8 cellular contexts compared by ENCODE assay signal in genomic region chr2:204452464-204453023, GRCh38.
DNase-seq lines count a peak whose midpoint lies in the region; ATAC-seq lines count a peak whose summit lies in the region.

No MANE protein-coding gene starts in this region.

- H3K36me3 ChIP-seq in mesendoderm (ENCODE audit: control insufficient read depth, insufficient read depth, low read length), result no peaks in the 10 kb centered on the region

- peak; percentile 89 for DNase-seq in AG20443 (ENCODE audit: low spot score)
- DNase-seq in NCI-H1417 treated with DMSO at 0.1 percent for 48 hours (lab: John Stamatoyannopoulos, UW), result peak; percentile 76
- DNase-seq in dedifferentiated amniotic fluid mesenchymal stem cell (ENCODE audit: extremely low spot score), result peak; percentile 96
- DNase-seq in mesendoderm, result peak; percentile 91
- DNase-seq in activated CD8-positive, alpha-beta memory T cell treated with anti-CD3 and anti-CD28 coated beads, Interleukin-2, amount 50 U/mL, for 4 hours, result no peak

- H2BK120ac ChIP-seq in mesendoderm (ENCODE audit: low read depth, low read length), result no peak overlapping the region

- no peak overlapping the region for H3K4ac ChIP-seq in mesendoderm (ENCODE audit: low read depth, low read length)

- H3K27me3 ChIP-seq in mesendoderm (ENCODE audit: insufficient read depth, low read length, poor library complexity), result no peaks in the 10 kb centered on the region

- H3K79me2 ChIP-seq in mesendoderm (ENCODE audit: control insufficient read depth, insufficient read depth, low read length), result no peaks in the 10 kb centered on the region

- H2BK5ac ChIP-seq in mesendoderm (ENCODE audit: low read length), result no peak overlapping the region

- H2BK15ac ChIP-seq in mesendoderm (replicated peaks; ENCODE audit: low read depth), result no peak overlapping the region

- no peak overlapping the region for H3K56ac ChIP-seq in mesendoderm (ENCODE audit: low read length)

- no peak overlapping the region for H3K27ac ChIP-seq in mesendoderm (ENCODE audit: low read depth, low read length)

- ATAC-seq in HG03095 (IDR thresholded peaks at IDR 0.05; ENCODE audit: unreplicated experiment), result no peak
- ATAC-seq in GM18873 (IDR thresholded peaks at IDR 0.05; ENCODE audit: low FRiP score, unreplicated experiment), result no peak
- no peak for ATAC-seq in HG03342 (IDR thresholded peaks at IDR 0.05; ENCODE audit: unreplicated experiment)

- no peak overlapping the region for H3K23ac ChIP-seq in mesendoderm (ENCODE audit: low read length)

- H3K79me1 ChIP-seq in mesendoderm (ENCODE audit: low read length), result no peaks in the 10 kb centered on the region

- H3K4me2 ChIP-seq in mesendoderm (ENCODE audit: low read length), result no peak overlapping the region

- no peak overlapping the region for H3K9ac ChIP-seq in mesendoderm (ENCODE audit: low read length)

- H4K8ac ChIP-seq in mesendoderm (ENCODE audit: low read depth, low read length), result no peak overlapping the region

- no peak overlapping the region for H4K5ac ChIP-seq in mesendoderm (ENCODE audit: low read length)

- no peaks in the 10 kb centered on the region for H3K4me1 ChIP-seq in mesendoderm (ENCODE audit: control insufficient read depth, low read depth, low read length)

- H2AK5ac ChIP-seq in mesendoderm (ENCODE audit: low read length), result no peak overlapping the region

- whole genome bisulfite sequencing in mesendoderm (ENCODE audit: extremely low coverage, insufficient coverage, low lambda C conversion rate), result no CpG with 5 or more reads among the region's 7 CpGs

- no peak overlapping the region for H3K4me3 ChIP-seq in mesendoderm (ENCODE audit: low read length)

- peak overlapping the region; percentile 23 for H3K18ac ChIP-seq in mesendoderm (ENCODE audit: low read length)
